ENCODE assay signal across 9 cellular contexts in the genomic region with DNA sequence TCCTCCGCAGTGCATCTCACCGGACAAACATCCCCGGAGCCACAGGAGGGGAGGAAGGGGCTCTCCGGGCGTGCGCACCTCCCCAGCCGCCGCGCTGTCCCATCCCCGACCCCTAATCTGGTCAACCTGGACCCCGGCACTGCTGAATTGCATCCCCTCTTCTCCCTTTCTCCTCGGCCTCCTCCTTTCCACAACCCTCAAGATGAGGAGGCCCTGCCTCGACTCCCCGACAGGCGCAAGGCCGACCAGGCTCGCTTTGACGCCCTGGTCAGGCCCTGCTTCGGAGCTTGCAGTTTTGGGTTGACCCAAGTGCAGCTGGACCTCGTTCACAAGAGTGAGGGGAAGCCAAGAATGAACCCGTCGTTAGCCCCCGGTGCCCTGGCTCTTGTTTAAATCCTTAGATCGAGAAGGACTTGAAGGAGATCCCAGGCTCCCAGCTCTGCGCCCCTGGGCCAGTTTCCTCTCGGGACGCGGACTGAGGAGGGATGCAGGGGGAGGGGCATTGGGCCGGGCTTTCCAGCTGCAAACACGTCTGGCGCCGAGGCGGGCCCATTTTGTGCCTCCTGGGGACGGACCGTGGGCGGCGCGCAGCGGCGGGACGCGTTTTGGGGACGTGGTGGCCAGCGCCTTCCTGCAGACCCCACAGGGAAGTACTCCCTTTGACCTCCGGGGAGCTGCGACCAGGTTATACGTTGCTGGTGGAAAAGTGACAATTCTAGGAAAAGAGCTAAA. TPM values are rescaled to one million over a fixed set of nuclear protein-coding genes. Genes with fewer than 3 reads are reported as not detected.
DNase-seq lines count a peak whose midpoint lies in the region; ATAC-seq and TF ChIP-seq lines count a peak whose summit lies in the region.
"Had no signal": no experiment of that assay in that cellular context is flagged by ENCODE, and none has a peak within 500 bp of the region (broad histone marks: within the 10 kb centered on the region; RNA-seq: fewer than 3 reads in every experiment).

No MANE protein-coding gene starts in this region.

- TF ChIP-seq CTCF in endodermal cell (conservative IDR thresholded peaks at IDR 0.05) (no peak), uterus (IDR thresholded peaks at IDR 0.05) (no peak)

- ATAC-seq in activated T-cell treated with anti-CD3 and anti-CD28 coated beads, Interleukin-2, amount 50 U/mL, for 72 hours (replicated peaks in 1 of 2) = no peak

- no peak for DNase-seq in activated T-cell treated with anti-CD3 and anti-CD28 coated beads, Interleukin-2, amount 50 U/mL, for 72 hours
- no peak for DNase-seq in activated T-cell treated with anti-CD3 and anti-CD28 coated beads, Interleukin-2, amount 50 U/mL, for 1 hour
- DNase-seq in endodermal cell (peak; percentile 76), uterus (peak; percentile 36 to 63), NCI-H187 (lab: John Stamatoyannopoulos, UW) (no peak), cerebellum (ENCODE audit: low spot score) (no peak)
- no peak for DNase-seq in NK-92 treated with Interleukin-12 subunit alpha and Interleukin-12 subunit beta, amount 100 ng/mL, for 24 hours (lab: John Stamatoyannopoulos, UW)
- DNase-seq: Karpas-422 had no signal

- peaks cover 69% of the 10 kb centered on the region for H3K27me3 ChIP-seq in endodermal cell (ENCODE audit: control insufficient read depth, insufficient read depth, low read length, poor library complexity, severe bottlenecking)
- H3K27me3 ChIP-seq in mucosa of stomach (ENCODE audit: control insufficient read depth, insufficient read depth, low read length) = peaks cover 90% of the 10 kb centered on the region
- peaks cover 44 to 47% of the 10 kb centered on the region in 2 donors for H3K27me3 ChIP-seq in uterus

- peaks cover 7% of the 10 kb centered on the region for H3K4me1 ChIP-seq in endodermal cell (ENCODE audit: control insufficient read depth, insufficient read depth, low read length)
- H3K4me1 ChIP-seq in mucosa of stomach (ENCODE audit: control insufficient read depth, insufficient read depth, low read length) = peaks cover 42% of the 10 kb centered on the region
- peaks cover 0 to 25% of the 10 kb centered on the region in 2 donors for H3K4me1 ChIP-seq in uterus

- H3K4me3 ChIP-seq in endodermal cell (ENCODE audit: low read length) = peak overlapping the region; percentile 74
- H3K4me3 ChIP-seq in mucosa of stomach (ENCODE audit: low read length) = peak overlapping the region; percentile 14
- peak overlapping the region; percentile 49 to 59 for H3K4me3 ChIP-seq in uterus

- TF ChIP-seq POLR2A in uterus (IDR thresholded peaks at IDR 0.05) = no peak

- intact Hi-C loops in uterus (cut with DNase I; ENCODE audit: low total_unique reads) = loop anchor here (5.0 to 10.0 kb wide), 2 partner anchors 1037 to 1214 kb away; no protein-coding TSS in a partner anchor

- H3K4me1 Mint-ChIP-seq in activated T-cell treated with anti-CD3 and anti-CD28 coated beads, Interleukin-2, amount 50 U/mL, for 72 hours (ENCODE audit: low read depth) = peaks cover 56% of the 10 kb centered on the region
- peaks cover 21% of the 10 kb centered on the region for H3K4me1 Mint-ChIP-seq in endodermal cell

- H3K36me3 ChIP-seq in endodermal cell (ENCODE audit: control insufficient read depth, insufficient read depth, low read length) = no peaks in the 10 kb centered on the region
- H3K36me3 ChIP-seq in mucosa of stomach (ENCODE audit: control insufficient read depth, insufficient read depth, low read length) = no peaks in the 10 kb centered on the region
- H3K36me3 ChIP-seq in uterus = no peaks in the 10 kb centered on the region

- H3K27ac Mint-ChIP-seq in activated T-cell treated with anti-CD3 and anti-CD28 coated beads, Interleukin-2, amount 50 U/mL, for 72 hours = no peak overlapping the region
- H3K27ac Mint-ChIP-seq in endodermal cell = no peak overlapping the region

- 3 to 9% methylated on average over 26 to 47 of the region's 47 CpGs for WGBS in endodermal cell (ENCODE audit: insufficient coverage in 1 of 2, insufficient read length in 1 of 2), 2 experiments

- peak overlapping the region; percentile 66 to 84 for H3K4me3 Mint-ChIP-seq in activated T-cell treated with anti-CD3 and anti-CD28 coated beads, Interleukin-2, amount 50 U/mL, for 72 hours
- peak overlapping the region; percentile 68 for H3K4me3 Mint-ChIP-seq in endodermal cell

- no peaks in the 10 kb centered on the region for H3K36me3 Mint-ChIP-seq in activated T-cell treated with anti-CD3 and anti-CD28 coated beads, Interleukin-2, amount 50 U/mL, for 72 hours (ENCODE audit: insufficient read depth in 2 of 2)
- H3K36me3 Mint-ChIP-seq in endodermal cell (ENCODE audit: low read depth) = no peaks in the 10 kb centered on the region

- H3K27me3 Mint-ChIP-seq in activated T-cell treated with anti-CD3 and anti-CD28 coated beads, Interleukin-2, amount 50 U/mL, for 72 hours (ENCODE audit: low read depth) = peaks cover 84% of the 10 kb centered on the region
- peaks cover 80% of the 10 kb centered on the region for H3K27me3 Mint-ChIP-seq in endodermal cell (ENCODE audit: insufficient read depth)

- no peak overlapping the region for H3K27ac ChIP-seq in endodermal cell (ENCODE audit: low read depth, low read length)
- peak overlapping the region; percentile 82 to 86 for H3K27ac ChIP-seq in uterus

- H3K9me3 ChIP-seq in endodermal cell (ENCODE audit: control insufficient read depth, low read length) (no peaks in the 10 kb centered on the region), mucosa of stomach (ENCODE audit: control insufficient read depth, low read length) (no peaks in the 10 kb centered on the region), uterus (no peaks in the 10 kb centered on the region)

- no peak overlapping the region for H3K9ac ChIP-seq in endodermal cell (ENCODE audit: extremely low read depth, low read length, poor library complexity, severe bottlenecking)
- peak overlapping the region; percentile 65 for H3K9ac ChIP-seq in mucosa of stomach (ENCODE audit: low read length)

- H3K9me3 Mint-ChIP-seq in activated T-cell treated with anti-CD3 and anti-CD28 coated beads, Interleukin-2, amount 50 U/mL, for 72 hours = no peaks in the 10 kb centered on the region
- no peaks in the 10 kb centered on the region for H3K9me3 Mint-ChIP-seq in endodermal cell

RNA-seq across cellular contexts. Expression of a gene that starts 2.5 kb away (rescaled TPM):
- total RNA-seq in activated T-cell treated with anti-CD3 and anti-CD28 coated beads, Interleukin-2, amount 50 U/mL, for 72 hours = under 1 TPM in 1 of 2 donors, not detected in 1; 0.43 TPM
- total RNA-seq in endodermal cell = 10 to 100 TPM in 1 of 2 donors, 1 to 10 TPM in 1; 7.8 to 10.7 TPM
- polyA plus RNA-seq in endodermal cell (2013, experiment 1 of 2) = 9.9 TPM
- polyA plus RNA-seq in endodermal cell (2013, experiment 2 of 2) = 8.4 TPM
- 100 to 1,000 TPM in 3 of 4 donors, 10 to 100 TPM in 1; 96.8 to 409 (median 226) TPM for total RNA-seq in uterus
- total RNA-seq in cerebellum = 70.6 TPM

Comparison
In these comparisons a context has a peak if more than half of its experiments do, and no peak if none do; other contexts are left out.
1. DNase-seq: peak in endodermal cell (single experiment) and uterus (2 of 2); none in activated T-cell treated with anti-CD3 and anti-CD28 coated beads, Interleukin-2, amount 50 U/mL, for 72 hours (0 of 2), activated T-cell treated with anti-CD3 and anti-CD28 coated beads, Interleukin-2, amount 50 U/mL, for 1 hour (single experiment), NCI-H187 (0 of 2), cerebellum (single experiment) and NK-92 treated with Interleukin-12 subunit alpha and Interleukin-12 subunit beta, amount 100 ng/mL, for 24 hours (single experiment).
2. H3K4me3 ChIP-seq: peak in every context shown above with its lines; median percentile 74 in endodermal cell; 54 in uterus; 14 in mucosa of stomach.
3. RNA of a gene that starts 2.5 kb away (total RNA-seq): 96.8 to 409 TPM in uterus, 70.6 TPM in cerebellum (single experiment) and 7.8 to 10.7 TPM in endodermal cell; 0.43 TPM in activated T-cell treated with anti-CD3 and anti-CD28 coated beads, Interleukin-2, amount 50 U/mL, for 72 hours; every median in the first group is over 4 times any median in the second.